8 cellular contexts compared by ENCODE assay signal in the genomic region with DNA sequence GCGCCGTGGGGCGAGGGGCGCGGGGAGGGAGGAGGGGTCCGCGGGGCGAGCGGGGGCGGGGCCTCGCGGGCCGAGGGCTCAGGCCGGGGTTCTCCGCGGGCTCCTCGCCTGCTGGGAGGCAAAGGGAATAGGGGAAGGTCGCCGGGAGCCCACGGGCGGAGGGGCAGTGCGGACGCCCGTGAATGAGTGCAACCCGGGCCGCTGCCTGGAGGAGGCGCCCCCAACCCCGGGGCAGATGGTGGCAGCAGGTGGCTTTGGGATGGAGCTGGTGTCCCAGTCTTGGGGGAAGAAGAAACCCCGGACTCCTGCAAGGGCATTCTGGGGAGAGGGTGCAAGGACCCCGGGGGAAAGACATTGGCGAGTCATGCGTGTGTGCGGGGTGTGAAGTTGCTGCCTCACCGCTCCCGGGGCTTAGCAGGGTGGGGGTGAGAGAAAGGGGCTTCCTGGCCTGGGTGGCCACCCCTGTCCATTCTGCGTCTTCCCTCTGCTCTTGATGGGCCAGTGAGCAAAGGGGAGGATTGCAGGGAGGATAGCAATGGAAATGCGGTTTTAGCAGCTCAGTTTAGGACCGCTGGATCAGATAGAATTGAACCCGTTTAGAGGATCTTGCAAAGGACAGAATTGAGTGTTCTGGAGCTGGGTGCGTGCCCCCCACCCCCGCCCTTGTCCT. TPM values are rescaled to one million over a fixed set of nuclear protein-coding genes. Genes with fewer than 3 reads are reported as not detected.
DNase-seq lines count a peak whose midpoint lies in the region; ATAC-seq and TF ChIP-seq lines count a peak whose summit lies in the region.

No MANE protein-coding gene starts in this region.

- H3K9me3 ChIP-seq in lung (ENCODE audit: control insufficient read depth in 2 of 2, insufficient read depth in 1 of 2, low read length in 1 of 2) (no peaks in the 10 kb centered on the region), tibial artery (no peaks in the 10 kb centered on the region)

- TF ChIP-seq CTCF in cardiac fibroblast (IDR thresholded peaks at IDR 0.05; ENCODE audit: low read depth, low read length) (no peak), lung (IDR thresholded peaks at IDR 0.05; ENCODE audit: control extremely low read depth, extremely low read depth) (no peak), tibial artery (IDR thresholded peaks at IDR 0.05) (no peak)

- DNase-seq in GM03348 (ENCODE audit: low spot score) = peak; percentile 34
- peak; percentile 44 for DNase-seq in NCI-H69 (lab: John Stamatoyannopoulos, UW)
- DNase-seq in cardiac fibroblast (ENCODE audit: low read depth in 2 of 2) = no peak
- no peak for DNase-seq in lung (ENCODE audit: low spot score)
- DNase-seq in tibial artery = no peak
- DNase-seq in OCI-M2 (lab: John Stamatoyannopoulos, UW; ENCODE audit: unreplicated experiment) = no peak
- DNase-seq in cortex of kidney (lab: John Stamatoyannopoulos, UW) = no peak

- peaks cover 0 to 11% of the 10 kb centered on the region in 2 donors for H3K4me1 ChIP-seq in lung (ENCODE audit: control insufficient read depth in 2 of 2, insufficient read depth in 2 of 2, low read length in 2 of 2)
- peaks cover 0 to 33% (median 20%) of the 10 kb centered on the region in 4 donors for H3K4me1 ChIP-seq in tibial artery

- peak overlapping the region; percentile 67 to 76 for H3K4me3 ChIP-seq in cardiac fibroblast (replicated peaks in 1 of 2; ENCODE audit: low read depth in 2 of 2, low read length in 2 of 2)
- H3K4me3 ChIP-seq in lung = peak overlapping the region; percentile 51
- H3K4me3 ChIP-seq in tibial artery = peak overlapping the region; percentile 64 to 79

- ATAC-seq in GM21825 (IDR thresholded peaks at IDR 0.05; ENCODE audit: unreplicated experiment) = peak; percentile 11
- peak; percentile 16 for ATAC-seq in lung (ENCODE audit: insufficient read depth, low FRiP score)

- H3K27me3 ChIP-seq in lung (ENCODE audit: control insufficient read depth, insufficient read depth) = no peaks in the 10 kb centered on the region
- H3K27me3 ChIP-seq in tibial artery = no peaks in the 10 kb centered on the region

- H3K36me3 ChIP-seq in lung (ENCODE audit: control insufficient read depth in 2 of 2, insufficient read depth in 2 of 2, low read length in 2 of 2) = no peaks in the 10 kb centered on the region
- peaks cover 0 to 2% (median 0%) of the 10 kb centered on the region in 3 donors for H3K36me3 ChIP-seq in tibial artery

- WGBS in lung, 2 donors = 3 to 4% methylated on average over 30 to 41 of the region's 41 CpGs

- H3K27ac ChIP-seq in lung (ENCODE audit: low read depth in 1 of 2, low read length in 1 of 2) (peak overlapping the region; percentile 75 to 92), tibial artery (peak overlapping the region; percentile 73 to 86)

- intact Hi-C loops in tibial artery (cut with DNase I; ENCODE audit: low total_unique reads) = loop anchor here (5.0 kb wide), 1 partner anchor 731 kb away; no protein-coding TSS in a partner anchor

RNA-seq across cellular contexts. Expression of gene KIAA0513, which starts 0.5 kb away (rescaled TPM):
- total RNA-seq in lung = 10 to 100 TPM; 12.8 to 23.5 TPM
- polyA plus RNA-seq in lung = 10 to 100 TPM; 10.4 to 11.2 TPM

RNA-seq across cellular contexts. Expression of gene ZDHHC7, which starts 16.8 kb away (rescaled TPM):
- 10 to 100 TPM; 51.7 to 61.1 TPM for total RNA-seq in lung
- 10 to 100 TPM; 23.6 to 39.1 TPM for polyA plus RNA-seq in lung

Comparison
In these comparisons a context has a peak if more than half of its experiments do, and no peak if none do; other contexts are left out.
1. DNase-seq: peak in GM03348 (single experiment) and NCI-H69 (single experiment); none in cardiac fibroblast (0 of 2), lung (single experiment), tibial artery (0 of 2), OCI-M2 (single experiment) and cortex of kidney (single experiment).
2. Peak in every context shown above with its lines, with median percentiles within 50 percentile points of each other: H3K4me3 ChIP-seq.